Comparison of ENCODE assay signal across 9 cellular contexts in the genomic region with DNA sequence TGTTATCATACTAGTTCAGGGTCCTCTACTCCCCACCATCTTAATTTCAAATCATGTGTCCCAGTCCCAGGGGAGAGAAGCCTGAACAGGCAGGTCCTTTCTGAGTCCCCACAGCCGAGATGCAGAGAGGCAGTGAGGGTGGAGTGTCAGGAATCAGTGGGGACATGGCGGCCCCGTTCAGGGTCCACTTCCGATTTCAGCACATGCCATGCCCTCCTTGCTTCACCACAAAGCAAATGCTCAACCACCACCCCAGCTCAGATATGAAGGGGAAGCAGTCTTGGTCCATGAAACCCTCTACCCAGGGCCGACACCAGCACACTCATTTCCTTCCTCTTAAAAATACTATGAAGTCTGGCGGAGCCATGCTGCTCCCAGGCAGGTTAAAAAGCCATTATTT. TPM values are rescaled to one million over a fixed set of nuclear protein-coding genes. Genes with fewer than 3 reads are reported as not detected.
DNase-seq lines count a peak whose midpoint lies in the region; ATAC-seq and TF ChIP-seq lines count a peak whose summit lies in the region.
"Had no signal": no experiment of that assay in that cellular context is flagged by ENCODE, and none has a peak within 500 bp of the region (broad histone marks: within the 10 kb centered on the region; RNA-seq: fewer than 3 reads in every experiment).

No MANE protein-coding gene starts in this region.

- H3K36me3 ChIP-seq in esophagus muscularis mucosa: no peaks in the 10 kb centered on the region
- H3K36me3 ChIP-seq: MG63, prostate gland had no signal

- H3K4me1 Mint-ChIP-seq in activated naive CD8-positive, alpha-beta T cell (ENCODE audit: low read depth): peaks cover 43% of the 10 kb centered on the region
- peaks cover 15 to 17% of the 10 kb centered on the region in 2 donors for H3K4me1 Mint-ChIP-seq in natural killer cell

- peak; percentile 41 for TF ChIP-seq POLR2A in GM18526 (IDR thresholded peaks at IDR 0.05; ENCODE audit: extremely low read depth, insufficient read length)
- TF ChIP-seq POLR2A in esophagus muscularis mucosa (IDR thresholded peaks at IDR 0.05; ENCODE audit: low read depth): no peak

- H3K4me3 Mint-ChIP-seq in activated naive CD8-positive, alpha-beta T cell: no peak overlapping the region
- no peak overlapping the region for H3K4me3 Mint-ChIP-seq in natural killer cell

- DNase-seq in MV-4-11 (lab: John Stamatoyannopoulos, UW) (peak; percentile 85), natural killer cell (no peak), esophagus muscularis mucosa (ENCODE audit: extremely low spot score) (no peak)
- no peak for DNase-seq in central memory CD4-positive, alpha-beta T cell
- DNase-seq: MG63 had no signal

- no peak overlapping the region for H3K4me3 ChIP-seq in esophagus muscularis mucosa
- H3K4me3 ChIP-seq: MG63, prostate gland had no signal

- 66% methylated on average over 6 of the region's 6 CpGs for WGBS in esophagus muscularis mucosa

- H3K36me3 Mint-ChIP-seq in activated naive CD8-positive, alpha-beta T cell: no peaks in the 10 kb centered on the region
- no peaks in the 10 kb centered on the region for H3K36me3 Mint-ChIP-seq in natural killer cell

- no peaks in the 10 kb centered on the region for H3K9me3 ChIP-seq in esophagus muscularis mucosa
- H3K9me3 ChIP-seq: MG63, prostate gland had no signal

- TF ChIP-seq CTCF in natural killer cell (IDR thresholded peaks at IDR 0.05) (no peak), esophagus muscularis mucosa (IDR thresholded peaks at IDR 0.05) (no peak)

- peak overlapping the region in 1 of 4 donors; percentile 4 for H3K27ac ChIP-seq in esophagus muscularis mucosa (replicated peaks in 1 of 4)
- H3K27ac ChIP-seq: prostate gland had no signal

- peak overlapping the region; percentile 92 for H3K27ac Mint-ChIP-seq in activated naive CD8-positive, alpha-beta T cell
- H3K27ac Mint-ChIP-seq in natural killer cell: peak overlapping the region in 1 of 2 donors; percentile 35

- peaks cover 17 to 44% (median 37%) of the 10 kb centered on the region in 4 donors for H3K4me1 ChIP-seq in esophagus muscularis mucosa

- no peaks in the 10 kb centered on the region for H3K27me3 Mint-ChIP-seq in activated naive CD8-positive, alpha-beta T cell
- H3K27me3 Mint-ChIP-seq in natural killer cell (ENCODE audit: low read depth in 2 of 2): peaks cover 9 to 16% of the 10 kb centered on the region in 2 donors

- peaks cover 0 to 45% (median 4%) of the 10 kb centered on the region in 4 donors for H3K27me3 ChIP-seq in esophagus muscularis mucosa
- H3K27me3 ChIP-seq: MG63 had no signal

- ATAC-seq in natural killer cell: peak in 2 of 3 donors; percentile 22 to 62
- no peak for ATAC-seq in GM21717 (IDR thresholded peaks at IDR 0.05; ENCODE audit: unreplicated experiment)

- no peak for TF ChIP-seq EP300 in esophagus muscularis mucosa (IDR thresholded peaks at IDR 0.05)

- H3K9me3 Mint-ChIP-seq in activated naive CD8-positive, alpha-beta T cell (ENCODE audit: low read depth): no peaks in the 10 kb centered on the region
- no peaks in the 10 kb centered on the region for H3K9me3 Mint-ChIP-seq in natural killer cell

- intact Hi-C loops in natural killer cell (cut with micrococcal nuclease) (loop anchor here (5.0 kb wide), 1 partner anchor 169 kb away; no protein-coding TSS in a partner anchor), esophagus muscularis mucosa (cut with DNase I) (no loop called here)

RNA-seq across cellular contexts. Expression of gene SEMA4A, which starts 5.1 kb away (rescaled TPM):
- total RNA-seq in natural killer cell (10 to 100 TPM in 1 of 3 donors, 1 to 10 TPM in 2; 2.6 to 13.0 (median 7.0) TPM), esophagus muscularis mucosa (1 to 10 TPM; 1.7 to 4.1 (median 2.6) TPM)

RNA-seq across cellular contexts. Expression of gene LMNA, which starts 33.7 kb away (rescaled TPM):
- total RNA-seq in natural killer cell (100 to 1,000 TPM; 201 to 504 (median 273) TPM), esophagus muscularis mucosa (100 to 1,000 TPM; 311 to 589 (median 380) TPM)

RNA-seq across cellular contexts. Expression of gene SLC25A44, which starts 45.7 kb away (rescaled TPM):
- total RNA-seq in natural killer cell (10 to 100 TPM; 17.1 to 49.2 (median 22.0) TPM), esophagus muscularis mucosa (10 to 100 TPM in 3 of 4 donors, 1 to 10 TPM in 1; 8.3 to 18.2 (median 15.0) TPM)
